Comparison of ENCODE assay signal across 10 cellular contexts in genomic region chr10:7561216-7561893, GRCh38.
DNase-seq lines count a peak whose midpoint lies in the region; ATAC-seq and TF ChIP-seq lines count a peak whose summit lies in the region.
"Had no signal": no experiment of that assay in that cellular context is flagged by ENCODE, and none has a peak within 500 bp of the region (broad histone marks: within the 10 kb centered on the region; RNA-seq: fewer than 3 reads in every experiment).

No MANE protein-coding gene starts in this region.

- H3K4me1 ChIP-seq in heart left ventricle (peaks cover 0 to 47% (median 28%) of the 10 kb centered on the region in 12 donors), neuronal stem cell (ENCODE audit: control insufficient read depth in 2 of 2, insufficient read depth in 1 of 2, low read depth in 1 of 2, low read length in 2 of 2) (peaks cover 0 to 6% of the 10 kb centered on the region in 2 donors)

- H3K27ac ChIP-seq in AG04450 (ENCODE audit: low read depth, low read length) (peak overlapping the region; percentile 11), heart left ventricle (peak overlapping the region; percentile 4 to 80 (median 44)), neuronal stem cell (replicated peaks; ENCODE audit: low read length) (no peak overlapping the region)

- no peaks in the 10 kb centered on the region for H3K79me1 ChIP-seq in neuronal stem cell (ENCODE audit: low read depth, low read length)

- POLR2A ChIA-PET in AG04450 (lab: Yijun Ruan, JAX), result interaction anchor here (0.7 kb wide), 1 partner anchor 449 kb away, joined by 4 read pairs; no protein-coding TSS in a partner anchor

- CTCF ChIA-PET in AG04450 (lab: Charles Lee), result no interaction called here

- peak overlapping the region; percentile 22 for H2AFZ ChIP-seq in neuronal stem cell (ENCODE audit: low read length)

- 12 to 21% (median 16%) methylated on average over 18 to 19 of the region's 19 CpGs for WGBS in heart left ventricle, 4 donors
- no CpG with 5 or more reads among the region's 19 CpGs for WGBS in neuronal stem cell (ENCODE audit: extremely low coverage in 2 of 2, insufficient read length in 2 of 2, insufficient replicate concordance in 1 of 2), 2 donors

- H3K36me3 ChIP-seq in heart left ventricle, result peaks cover 0 to 6% (median 0%) of the 10 kb centered on the region in 9 donors
- no peaks in the 10 kb centered on the region for H3K36me3 ChIP-seq in neuronal stem cell (replicated peaks in 1 of 2; ENCODE audit: control insufficient read depth in 2 of 2, insufficient read depth in 2 of 2, low read length in 2 of 2)
- H3K36me3 ChIP-seq: upper lobe of left lung had no signal

- H2BK5ac ChIP-seq in neuronal stem cell (ENCODE audit: low read length), result no peak overlapping the region

- H3K9me3 Mint-ChIP-seq in activated T-helper 1 cell treated with anti-CD3 and anti-CD28 coated beads, Interleukin-12 subunit alpha, Interleukin-12 subunit beta, Interleukin-2, Interleukin-4 antibody, amounts not matched to agents 30 ng/mL and 10 ng/mL and 1 ng/mL, durations not matched to agents 14 hours and 24 hours and 36 hours, result no peaks in the 10 kb centered on the region
- H3K9me3 Mint-ChIP-seq in endothelial cell (ENCODE audit: unreplicated experiment), result no peaks in the 10 kb centered on the region

- no peak for DNase-seq in AG04450 (ENCODE audit: low read depth, low spot score)
- DNase-seq in SHP77 treated with DMSO at 0.1 percent for 48 hours (lab: John Stamatoyannopoulos, UW), result peak; percentile 20
- peak; percentile 79 to 91 (median 85) for DNase-seq in heart left ventricle
- DNase-seq in neuronal stem cell (ENCODE audit: low spot score), result no peak
- DNase-seq in activated T-helper 1 cell treated with anti-CD3 and anti-CD28 coated beads, Interleukin-12 subunit alpha, Interleukin-12 subunit beta, Interleukin-2, Interleukin-4 antibody, amounts not matched to agents 30 ng/mL and 10 ng/mL and 1 ng/mL, durations not matched to agents 14 hours and 24 hours and 36 hours (ENCODE audit: low spot score), result no peak
- DNase-seq in endothelial cell (ENCODE audit: low spot score), result no peak
- DNase-seq: activated gamma-delta T cell, upper lobe of left lung had no signal

- H4K8ac ChIP-seq in neuronal stem cell (ENCODE audit: low read depth, low read length), result no peak overlapping the region

- TF ChIP-seq CTCF in AG04450 (IDR thresholded peaks at IDR 0.05; ENCODE audit: low read depth, low read length) (no peak), heart left ventricle (IDR thresholded peaks at IDR 0.05) (peak in 5 of 12 donors; percentile 9 to 30 (median 24)), endothelial cell (IDR thresholded peaks at IDR 0.05; ENCODE audit: unreplicated experiment) (no peak)

- no peak overlapping the region for H3K23ac ChIP-seq in neuronal stem cell (ENCODE audit: low read depth, low read length, poor library complexity)

- H3K4me3 Mint-ChIP-seq in activated T-helper 1 cell treated with anti-CD3 and anti-CD28 coated beads, Interleukin-12 subunit alpha, Interleukin-12 subunit beta, Interleukin-2, Interleukin-4 antibody, amounts not matched to agents 30 ng/mL and 10 ng/mL and 1 ng/mL, durations not matched to agents 14 hours and 24 hours and 36 hours, result no peak overlapping the region
- H3K4me3 Mint-ChIP-seq in endothelial cell (ENCODE audit: unreplicated experiment), result no peak overlapping the region

- no peak overlapping the region for H2AK5ac ChIP-seq in neuronal stem cell (ENCODE audit: low read depth, low read length)

- peak overlapping the region; percentile 68 for H3K18ac ChIP-seq in neuronal stem cell (ENCODE audit: low read length)

- peak; percentile 87 to 93 (median 93) for ATAC-seq in heart left ventricle
- no peak for ATAC-seq in HG02885 (IDR thresholded peaks at IDR 0.05; ENCODE audit: poor library complexity, unreplicated experiment)
- ATAC-seq in HG03442 (IDR thresholded peaks at IDR 0.05; ENCODE audit: unreplicated experiment), result no peak

- TF ChIP-seq POLR2A in heart left ventricle (IDR thresholded peaks at IDR 0.05), result no peak

- no peak overlapping the region for H2BK120ac ChIP-seq in neuronal stem cell (ENCODE audit: low read depth, low read length)

- no peaks in the 10 kb centered on the region for H3K36me3 Mint-ChIP-seq in activated T-helper 1 cell treated with anti-CD3 and anti-CD28 coated beads, Interleukin-12 subunit alpha, Interleukin-12 subunit beta, Interleukin-2, Interleukin-4 antibody, amounts not matched to agents 30 ng/mL and 10 ng/mL and 1 ng/mL, durations not matched to agents 14 hours and 24 hours and 36 hours (ENCODE audit: low read depth)
- no peaks in the 10 kb centered on the region for H3K36me3 Mint-ChIP-seq in endothelial cell (ENCODE audit: low read depth, unreplicated experiment)

- H3K14ac ChIP-seq in neuronal stem cell (ENCODE audit: low read length), result no peak overlapping the region

- H2BK15ac ChIP-seq in neuronal stem cell (ENCODE audit: low read length), result no peak overlapping the region

- H3K4me3 ChIP-seq in AG04450 (ENCODE audit: low read depth, low read length) (no peak overlapping the region), heart left ventricle (no peak overlapping the region), neuronal stem cell (ENCODE audit: low read length in 2 of 2) (no peak overlapping the region)
- H3K4me3 ChIP-seq: upper lobe of left lung had no signal

- H3K27me3 Mint-ChIP-seq in activated T-helper 1 cell treated with anti-CD3 and anti-CD28 coated beads, Interleukin-12 subunit alpha, Interleukin-12 subunit beta, Interleukin-2, Interleukin-4 antibody, amounts not matched to agents 30 ng/mL and 10 ng/mL and 1 ng/mL, durations not matched to agents 14 hours and 24 hours and 36 hours (ENCODE audit: insufficient read depth), result peaks cover 2% of the 10 kb centered on the region
- H3K27me3 Mint-ChIP-seq in endothelial cell (ENCODE audit: unreplicated experiment), result peaks cover 7% of the 10 kb centered on the region

- peaks cover 7% of the 10 kb centered on the region; the same call in 1 of the 2 replicates for H3K9me3 ChIP-seq in AG04450 (ENCODE audit: control insufficient read depth, insufficient read depth, low read length)
- H3K9me3 ChIP-seq in heart left ventricle, result no peaks in the 10 kb centered on the region
- H3K9me3 ChIP-seq in neuronal stem cell (replicated peaks in 1 of 2; ENCODE audit: control insufficient read depth in 2 of 2, insufficient read depth in 1 of 2, low read depth in 1 of 2, low read length in 2 of 2), result no peaks in the 10 kb centered on the region
- H3K9me3 ChIP-seq: upper lobe of left lung had no signal

- no peak overlapping the region for H3K4ac ChIP-seq in neuronal stem cell (ENCODE audit: low read length)

- no peaks in the 10 kb centered on the region for H3K27me3 ChIP-seq in AG04450 (ENCODE audit: control insufficient read depth, insufficient read depth, low read length)
- H3K27me3 ChIP-seq in heart left ventricle, result no peaks in the 10 kb centered on the region
- H3K27me3 ChIP-seq in neuronal stem cell (ENCODE audit: control insufficient read depth in 3 of 3, insufficient read depth in 3 of 3, low read depth in 1 of 3, low read length in 3 of 3), result no peaks in the 10 kb centered on the region
- H3K27me3 ChIP-seq: upper lobe of left lung had no signal

- no peak overlapping the region for H4K91ac ChIP-seq in neuronal stem cell (ENCODE audit: low read depth, low read length, poor library complexity)

- H3K4me2 ChIP-seq in neuronal stem cell (ENCODE audit: insufficient read depth, low read length, poor library complexity, severe bottlenecking), result no peak overlapping the region

- no peaks in the 10 kb centered on the region for H3K4me1 Mint-ChIP-seq in activated T-helper 1 cell treated with anti-CD3 and anti-CD28 coated beads, Interleukin-12 subunit alpha, Interleukin-12 subunit beta, Interleukin-2, Interleukin-4 antibody, amounts not matched to agents 30 ng/mL and 10 ng/mL and 1 ng/mL, durations not matched to agents 14 hours and 24 hours and 36 hours (ENCODE audit: low read depth)
- H3K4me1 Mint-ChIP-seq in endothelial cell (ENCODE audit: unreplicated experiment), result peaks cover 20% of the 10 kb centered on the region

- H2BK12ac ChIP-seq in neuronal stem cell (ENCODE audit: low read length), result no peak overlapping the region

- no peak overlapping the region for H3K9ac ChIP-seq in neuronal stem cell (ENCODE audit: low read depth, low read length, poor library complexity)

- no peak overlapping the region for H3K27ac Mint-ChIP-seq in activated T-helper 1 cell treated with anti-CD3 and anti-CD28 coated beads, Interleukin-12 subunit alpha, Interleukin-12 subunit beta, Interleukin-2, Interleukin-4 antibody, amounts not matched to agents 30 ng/mL and 10 ng/mL and 1 ng/mL, durations not matched to agents 14 hours and 24 hours and 36 hours
- no peak overlapping the region for H3K27ac Mint-ChIP-seq in endothelial cell (ENCODE audit: unreplicated experiment)

- intact Hi-C loops in heart left ventricle (cut with DNase I), result loop anchor here in 1 of 10 donors (5.0 kb wide), 1 partner anchor 106 kb away; the partner anchor contains the start of gene ITIH5
- intact Hi-C loops in activated T-helper 1 cell treated with anti-CD3 and anti-CD28 coated beads, Interleukin-12 subunit alpha, Interleukin-12 subunit beta, Interleukin-2, Interleukin-4 antibody, amounts not matched to agents 30 ng/mL and 10 ng/mL and 1 ng/mL, durations not matched to agents 14 hours and 24 hours and 36 hours (cut with micrococcal nuclease), result loop anchor here (5.0 kb wide), 1 partner anchor 711 kb away; no protein-coding TSS in a partner anchor

Comparison
In these comparisons a context has a peak if more than half of its experiments do, and no peak if none do; other contexts are left out.
1. DNase-seq: peak in SHP77 treated with DMSO at 0.1 percent for 48 hours (single experiment) and heart left ventricle (5 of 5); none in AG04450 (single experiment), neuronal stem cell (single experiment), activated T-helper 1 cell treated with anti-CD3 and anti-CD28 coated beads, Interleukin-12 subunit alpha, Interleukin-12 subunit beta, Interleukin-2, Interleukin-4 antibody, amounts not matched to agents 30 ng/mL and 10 ng/mL and 1 ng/mL, durations not matched to agents 14 hours and 24 hours and 36 hours (single experiment) and endothelial cell (single experiment).
2. ATAC-seq: peak in heart left ventricle (4 of 4); none in HG02885 (single experiment) and HG03442 (single experiment).